1 cellular context compared by ENCODE assay signal in genomic region chr17:78704594-78704993, GRCh38.
TF ChIP-seq lines count a peak whose summit lies in the region.

No MANE protein-coding gene starts in this region.

TF ChIP-seq in A549, 52 proteins besides CTCF, POLR2A, EP300 and RAD21:
- TF ChIP-seq FOSL2 (IDR thresholded peaks at IDR 0.05) (no peak), FOSL2 (CRISPR knock-in tag; IDR thresholded peaks at IDR 0.05) (peak; percentile 70; the same call in 1 of the 2 replicates), MAZ (IDR thresholded peaks at IDR 0.05; ENCODE audit: borderline replicate concordance, low read depth, low read length) (no peak), EHF (CRISPR knock-in tag; IDR thresholded peaks at IDR 0.05) (no peak), BCL3 (IDR thresholded peaks at IDR 0.05) (no peak), ATOH8 (CRISPR knock-in tag; IDR thresholded peaks at IDR 0.05; ENCODE audit: low read depth) (no peak)
TF ChIP-seq in A549: peak in this region for 1.
